1 cellular context compared by ENCODE assay signal in the genomic region with DNA sequence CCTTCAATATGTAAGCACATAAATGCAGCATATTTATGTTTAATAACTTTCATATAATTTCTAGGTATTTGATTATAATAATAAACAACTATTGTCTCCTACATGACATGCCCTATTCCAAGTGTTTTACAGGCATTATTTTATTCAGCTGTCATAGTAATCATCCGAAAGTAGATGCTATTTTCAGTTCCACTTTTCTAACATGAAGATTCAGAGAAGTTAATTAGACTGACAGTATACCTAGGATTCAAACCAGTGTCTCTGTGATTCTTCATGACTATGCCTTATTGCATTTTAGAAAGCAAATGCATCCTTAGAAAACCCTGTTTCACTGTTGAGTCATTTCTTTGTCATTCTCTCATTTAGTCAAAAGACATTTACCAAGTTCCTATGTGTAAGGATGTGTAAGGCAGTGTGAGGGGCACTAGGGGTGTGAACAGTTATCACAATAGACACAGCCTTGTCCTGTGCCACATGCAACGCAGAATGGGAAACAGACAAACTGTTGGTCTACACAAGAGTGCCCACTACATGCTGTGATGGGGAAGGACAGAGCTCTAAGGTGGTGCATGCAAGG.
A peak's percentile ranks its signal among the peaks of the same experiment; 100 is the strongest.
TF ChIP-seq lines count a peak whose summit lies in the region.

No MANE protein-coding gene starts in this region.

TF ChIP-seq in GM12878, 131 proteins besides CTCF, POLR2A, EP300 and RAD21:
- TF ChIP-seq, protein P1, sequence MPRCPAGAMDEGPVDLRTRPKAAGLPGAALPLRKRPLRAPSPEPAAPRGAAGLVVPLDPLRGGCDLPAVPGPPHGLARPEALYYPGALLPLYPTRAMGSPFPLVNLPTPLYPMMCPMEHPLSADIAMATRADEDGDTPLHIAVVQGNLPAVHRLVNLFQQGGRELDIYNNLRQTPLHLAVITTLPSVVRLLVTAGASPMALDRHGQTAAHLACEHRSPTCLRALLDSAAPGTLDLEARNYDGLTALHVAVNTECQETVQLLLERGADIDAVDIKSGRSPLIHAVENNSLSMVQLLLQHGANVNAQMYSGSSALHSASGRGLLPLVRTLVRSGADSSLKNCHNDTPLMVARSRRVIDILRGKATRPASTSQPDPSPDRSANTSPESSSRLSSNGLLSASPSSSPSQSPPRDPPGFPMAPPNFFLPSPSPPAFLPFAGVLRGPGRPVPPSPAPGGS (IDR thresholded peaks at IDR 0.05; ENCODE audit: borderline replicate concordance, insufficient read depth, low read depth, low read length, poor library complexity, severe bottlenecking): peak; percentile 46
- TF ChIP-seq JUND (IDR thresholded peaks at IDR 0.05; ENCODE audit: low read depth, low read length) (no peak), IKZF1 (conservative IDR thresholded peaks at IDR 0.05) (no peak), SPI1 (IDR thresholded peaks at IDR 0.05; ENCODE audit: borderline replicate concordance, insufficient read depth, low read depth, low read length) (peak; percentile 57; the same call in 1 of the 2 replicates)
- TF ChIP-seq, protein P2, sequence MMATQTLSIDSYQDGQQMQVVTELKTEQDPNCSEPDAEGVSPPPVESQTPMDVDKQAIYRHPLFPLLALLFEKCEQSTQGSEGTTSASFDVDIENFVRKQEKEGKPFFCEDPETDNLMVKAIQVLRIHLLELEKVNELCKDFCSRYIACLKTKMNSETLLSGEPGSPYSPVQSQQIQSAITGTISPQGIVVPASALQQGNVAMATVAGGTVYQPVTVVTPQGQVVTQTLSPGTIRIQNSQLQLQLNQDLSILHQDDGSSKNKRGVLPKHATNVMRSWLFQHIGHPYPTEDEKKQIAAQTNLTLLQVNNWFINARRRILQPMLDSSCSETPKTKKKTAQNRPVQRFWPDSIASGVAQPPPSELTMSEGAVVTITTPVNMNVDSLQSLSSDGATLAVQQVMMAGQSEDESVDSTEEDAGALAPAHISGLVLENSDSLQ (IDR thresholded peaks at IDR 0.05): peak; percentile 16; the same call in 1 of the 2 replicates
